ENCODE assay signal across 1 cellular context in the genomic region with DNA sequence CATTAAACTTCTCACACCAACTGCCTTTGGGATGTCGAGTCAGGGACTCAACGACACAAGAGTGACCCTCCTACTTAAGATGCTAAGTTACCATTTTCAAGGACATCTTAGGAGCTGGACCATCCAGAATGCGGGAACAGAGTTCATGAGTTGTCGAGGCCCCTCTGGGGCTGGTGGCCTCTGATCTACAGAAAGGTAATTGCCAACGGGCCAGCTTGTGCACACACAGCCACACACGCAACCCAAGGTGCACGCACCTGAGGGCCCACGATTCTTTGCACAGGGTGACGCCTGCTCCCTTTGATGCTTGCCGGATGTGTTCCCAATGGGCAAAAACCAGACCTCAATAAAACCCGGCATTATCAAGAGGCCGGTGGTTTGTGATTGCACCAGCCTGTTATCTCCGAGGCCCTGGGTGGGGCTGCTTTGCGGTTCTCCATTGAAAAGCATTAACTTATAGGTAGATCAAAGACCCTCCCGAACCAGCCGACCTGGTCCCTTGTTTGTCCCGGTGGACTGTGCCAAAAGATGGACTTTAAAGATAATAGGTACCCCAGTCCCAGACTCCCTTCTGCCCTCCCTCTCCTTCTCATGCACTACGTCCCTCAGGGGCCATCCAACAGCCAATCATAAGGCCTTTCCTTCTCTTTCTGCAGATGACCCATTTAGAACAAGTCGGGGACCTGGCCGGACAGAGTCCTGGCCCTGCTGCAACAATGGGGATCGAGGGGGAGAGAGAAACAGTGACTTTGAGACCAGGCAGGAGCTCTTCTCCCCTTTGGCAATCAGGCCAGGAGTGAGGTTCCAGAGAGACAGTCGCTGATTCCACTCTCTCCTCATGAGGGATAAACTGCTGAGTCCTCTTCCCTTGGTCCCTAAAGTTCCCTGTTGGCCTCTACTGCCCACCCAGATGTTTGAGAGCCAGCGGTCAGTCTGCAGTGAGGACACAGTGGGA.
A peak's percentile ranks its signal among the peaks of the same experiment; 100 is the strongest.
TF ChIP-seq lines count a peak whose summit lies in the region.

No MANE protein-coding gene starts in this region.

TF ChIP-seq in HepG2, 621 proteins besides CTCF, POLR2A, EP300 and RAD21 (continued from another document and continues in another):
- TF ChIP-seq ZNF407 (CRISPR knock-in tag; IDR thresholded peaks at IDR 0.05; ENCODE audit: not compliant biosample characterization) (peak; percentile 19), ERF (CRISPR knock-in tag; IDR thresholded peaks at IDR 0.05) (peak; percentile 85), TEAD3 (CRISPR knock-in tag; optimal IDR thresholded peaks at IDR 0.05; ENCODE audit: borderline replicate concordance) (peak; percentile 87), ZNF652 (CRISPR knock-in tag; IDR thresholded peaks at IDR 0.05; ENCODE audit: borderline replicate concordance, low read depth) (no peak; the same call in 1 of the 2 replicates), ZNF780A (CRISPR knock-in tag; IDR thresholded peaks at IDR 0.05) (no peak), LRRFIP1 (CRISPR knock-in tag; conservative IDR thresholded peaks at IDR 0.05) (no peak), ZNF282 (IDR thresholded peaks at IDR 0.05; ENCODE audit: partially characterized antibody) (no peak), ZNF326 (CRISPR knock-in tag; IDR thresholded peaks at IDR 0.05; ENCODE audit: borderline replicate concordance) (no peak), THAP11 (CRISPR knock-in tag; IDR thresholded peaks at IDR 0.05) (peak; percentile 68), HCFC1 (IDR thresholded peaks at IDR 0.05; ENCODE audit: low read depth, low read length) (no peak), KDM6A (CRISPR knock-in tag; IDR thresholded peaks at IDR 0.05; ENCODE audit: low read depth) (peak; percentile 96), KAT8 (CRISPR knock-in tag; IDR thresholded peaks at IDR 0.05) (peak; percentile 78), SP5 (CRISPR knock-in tag; IDR thresholded peaks at IDR 0.05; ENCODE audit: borderline replicate concordance, low read depth) (peak; percentile 96), LCORL (IDR thresholded peaks at IDR 0.05) (peak; percentile 66; the same call in 1 of the 2 replicates), LCORL (CRISPR knock-in tag; IDR thresholded peaks at IDR 0.05) (peak; percentile 92), ZNF549 (CRISPR knock-in tag; IDR thresholded peaks at IDR 0.05) (peak; percentile 60; the same call in 1 of the 2 replicates), MZF1 (CRISPR knock-in tag; IDR thresholded peaks at IDR 0.05; ENCODE audit: borderline replicate concordance) (peak; percentile 61; the same call in 1 of the 2 replicates), ZNF432 (CRISPR knock-in tag; IDR thresholded peaks at IDR 0.05; ENCODE audit: borderline replicate concordance) (no peak), KDM1A (CRISPR knock-in tag; IDR thresholded peaks at IDR 0.05) (peak; percentile 89), CHCHD3 (CRISPR knock-in tag; IDR thresholded peaks at IDR 0.05) (0 out of 2 replicates have a peak, but pooled peaks have one; percentile 55), MBD4 (IDR thresholded peaks at IDR 0.05; ENCODE audit: borderline replicate concordance, low read length) (peak; percentile 98), DBP (CRISPR knock-in tag; IDR thresholded peaks at IDR 0.05; ENCODE audit: not compliant biosample characterization) (peak; percentile 81), NCOA2 (CRISPR knock-in tag; IDR thresholded peaks at IDR 0.05) (peak; percentile 100), ZNF251 (CRISPR knock-in tag; IDR thresholded peaks at IDR 0.05) (no peak), ZSCAN20 (CRISPR knock-in tag; IDR thresholded peaks at IDR 0.05; ENCODE audit: borderline replicate concordance) (no peak), SP140L (CRISPR knock-in tag; IDR thresholded peaks at IDR 0.05; ENCODE audit: borderline replicate concordance) (no peak)
- TF ChIP-seq, protein P1, sequence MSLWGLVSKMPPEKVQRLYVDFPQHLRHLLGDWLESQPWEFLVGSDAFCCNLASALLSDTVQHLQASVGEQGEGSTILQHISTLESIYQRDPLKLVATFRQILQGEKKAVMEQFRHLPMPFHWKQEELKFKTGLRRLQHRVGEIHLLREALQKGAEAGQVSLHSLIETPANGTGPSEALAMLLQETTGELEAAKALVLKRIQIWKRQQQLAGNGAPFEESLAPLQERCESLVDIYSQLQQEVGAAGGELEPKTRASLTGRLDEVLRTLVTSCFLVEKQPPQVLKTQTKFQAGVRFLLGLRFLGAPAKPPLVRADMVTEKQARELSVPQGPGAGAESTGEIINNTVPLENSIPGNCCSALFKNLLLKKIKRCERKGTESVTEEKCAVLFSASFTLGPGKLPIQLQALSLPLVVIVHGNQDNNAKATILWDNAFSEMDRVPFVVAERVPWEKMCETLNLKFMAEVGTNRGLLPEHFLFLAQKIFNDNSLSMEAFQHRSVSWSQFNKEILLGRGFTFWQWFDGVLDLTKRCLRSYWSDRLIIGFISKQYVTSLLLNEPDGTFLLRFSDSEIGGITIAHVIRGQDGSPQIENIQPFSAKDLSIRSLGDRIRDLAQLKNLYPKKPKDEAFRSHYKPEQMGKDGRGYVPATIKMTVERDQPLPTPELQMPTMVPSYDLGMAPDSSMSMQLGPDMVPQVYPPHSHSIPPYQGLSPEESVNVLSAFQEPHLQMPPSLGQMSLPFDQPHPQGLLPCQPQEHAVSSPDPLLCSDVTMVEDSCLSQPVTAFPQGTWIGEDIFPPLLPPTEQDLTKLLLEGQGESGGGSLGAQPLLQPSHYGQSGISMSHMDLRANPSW (CRISPR knock-in tag; IDR thresholded peaks at IDR 0.05; ENCODE audit: borderline replicate concordance): peak; percentile 92; the same call in 1 of the 2 replicates
- TF ChIP-seq, protein P2, sequence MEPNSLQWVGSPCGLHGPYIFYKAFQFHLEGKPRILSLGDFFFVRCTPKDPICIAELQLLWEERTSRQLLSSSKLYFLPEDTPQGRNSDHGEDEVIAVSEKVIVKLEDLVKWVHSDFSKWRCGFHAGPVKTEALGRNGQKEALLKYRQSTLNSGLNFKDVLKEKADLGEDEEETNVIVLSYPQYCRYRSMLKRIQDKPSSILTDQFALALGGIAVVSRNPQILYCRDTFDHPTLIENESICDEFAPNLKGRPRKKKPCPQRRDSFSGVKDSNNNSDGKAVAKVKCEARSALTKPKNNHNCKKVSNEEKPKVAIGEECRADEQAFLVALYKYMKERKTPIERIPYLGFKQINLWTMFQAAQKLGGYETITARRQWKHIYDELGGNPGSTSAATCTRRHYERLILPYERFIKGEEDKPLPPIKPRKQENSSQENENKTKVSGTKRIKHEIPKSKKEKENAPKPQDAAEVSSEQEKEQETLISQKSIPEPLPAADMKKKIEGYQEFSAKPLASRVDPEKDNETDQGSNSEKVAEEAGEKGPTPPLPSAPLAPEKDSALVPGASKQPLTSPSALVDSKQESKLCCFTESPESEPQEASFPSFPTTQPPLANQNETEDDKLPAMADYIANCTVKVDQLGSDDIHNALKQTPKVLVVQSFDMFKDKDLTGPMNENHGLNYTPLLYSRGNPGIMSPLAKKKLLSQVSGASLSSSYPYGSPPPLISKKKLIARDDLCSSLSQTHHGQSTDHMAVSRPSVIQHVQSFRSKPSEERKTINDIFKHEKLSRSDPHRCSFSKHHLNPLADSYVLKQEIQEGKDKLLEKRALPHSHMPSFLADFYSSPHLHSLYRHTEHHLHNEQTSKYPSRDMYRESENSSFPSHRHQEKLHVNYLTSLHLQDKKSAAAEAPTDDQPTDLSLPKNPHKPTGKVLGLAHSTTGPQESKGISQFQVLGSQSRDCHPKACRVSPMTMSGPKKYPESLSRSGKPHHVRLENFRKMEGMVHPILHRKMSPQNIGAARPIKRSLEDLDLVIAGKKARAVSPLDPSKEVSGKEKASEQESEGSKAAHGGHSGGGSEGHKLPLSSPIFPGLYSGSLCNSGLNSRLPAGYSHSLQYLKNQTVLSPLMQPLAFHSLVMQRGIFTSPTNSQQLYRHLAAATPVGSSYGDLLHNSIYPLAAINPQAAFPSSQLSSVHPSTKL (CRISPR knock-in tag; IDR thresholded peaks at IDR 0.05): peak; percentile 99
- TF ChIP-seq, protein P3, sequence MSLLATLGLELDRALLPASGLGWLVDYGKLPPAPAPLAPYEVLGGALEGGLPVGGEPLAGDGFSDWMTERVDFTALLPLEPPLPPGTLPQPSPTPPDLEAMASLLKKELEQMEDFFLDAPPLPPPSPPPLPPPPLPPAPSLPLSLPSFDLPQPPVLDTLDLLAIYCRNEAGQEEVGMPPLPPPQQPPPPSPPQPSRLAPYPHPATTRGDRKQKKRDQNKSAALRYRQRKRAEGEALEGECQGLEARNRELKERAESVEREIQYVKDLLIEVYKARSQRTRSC (CRISPR knock-in tag; IDR thresholded peaks at IDR 0.05; ENCODE audit: low read depth): no peak; the same call in 1 of the 2 replicates
